In the genomic region with DNA sequence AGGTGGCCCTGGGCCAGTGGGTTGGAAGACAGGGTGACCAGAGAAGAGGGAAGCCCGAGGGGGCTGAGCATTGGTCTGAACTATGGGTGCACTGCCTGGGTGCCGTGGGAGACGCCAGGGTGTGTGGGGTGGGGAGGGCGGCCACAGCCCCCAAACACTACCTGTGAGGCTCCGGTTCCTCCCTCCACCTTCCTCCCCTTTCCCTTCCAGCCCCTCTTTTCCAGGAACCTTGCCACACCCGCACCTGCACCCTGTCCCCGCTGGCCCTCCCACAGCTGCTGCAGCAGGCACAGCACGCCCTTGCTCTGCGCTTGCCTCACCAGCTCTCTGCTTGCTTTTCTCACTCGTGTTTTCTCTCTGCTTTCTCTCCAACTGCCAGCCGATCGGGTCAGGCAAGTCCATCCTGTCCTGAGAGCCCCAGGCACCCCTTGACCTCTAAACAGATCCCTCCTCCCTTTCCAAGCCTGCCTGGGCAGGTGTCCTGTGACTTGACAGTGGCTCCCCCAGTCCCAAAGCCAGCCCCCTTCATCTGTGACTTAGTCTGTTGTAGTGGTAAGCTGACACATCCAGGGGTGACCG, we compare ENCODE assay signal across 30 cellular contexts.
"Had no signal": no experiment of that assay in that cellular context is flagged by ENCODE, and none has a peak within 500 bp of the region (broad histone marks: within the 10 kb centered on the region; RNA-seq: fewer than 3 reads in every experiment).

No MANE protein-coding gene starts in this region.

- H3K27me3 Mint-ChIP-seq: activated naive CD8-positive, alpha-beta T cell treated with anti-CD3 and anti-CD28 coated beads, Interleukin-2, amount 10 ng/mL, durations not matched to agents 7 days and 5 days had no signal

- H3K4me3 ChIP-seq: ascending aorta, breast epithelium, cardiac muscle cell, colonic mucosa, gastroesophageal sphincter had no signal

- FAIRE-seq: endometrium, endothelial cell of umbilical vein had no signal

- H3K36me3 Mint-ChIP-seq: activated CD4-positive, alpha-beta memory T cell treated with anti-CD3 and anti-CD28 coated beads for 36 hours; activated CD8-positive, alpha-beta memory T cell treated with anti-CD3 and anti-CD28 coated beads, Interleukin-2, amount 10 ng/mL, durations not matched to agents 7 days and 5 days; activated naive CD4-positive, alpha-beta T cell treated with anti-CD3 and anti-CD28 coated beads, Interleukin-2, amount 10 ng/mL, durations not matched to agents 7 days and 5 days; activated naive CD4-positive, alpha-beta T cell treated with anti-CD3 and anti-CD28 coated beads, Interleukin-2, amount 50 U/mL, for 72 hours; activated naive CD8-positive, alpha-beta T cell treated with anti-CD3 and anti-CD28 coated beads, Interleukin-2, amount 10 ng/mL, durations not matched to agents 7 days and 5 days; brain had no signal

- H3K4me1 ChIP-seq: ascending aorta, breast epithelium, colonic mucosa, foreskin keratinocyte, gastroesophageal sphincter had no signal

- H3K27ac ChIP-seq: ascending aorta, breast epithelium, cardiac muscle cell, colonic mucosa, epithelial cell of prostate, foreskin keratinocyte, gastroesophageal sphincter had no signal

- H3K36me3 ChIP-seq: ascending aorta, breast epithelium, cardiac muscle cell, colonic mucosa, gastroesophageal sphincter had no signal

- ATAC-seq: activated CD4-positive, alpha-beta T cell treated with anti-CD3 and anti-CD28 coated beads for 36 hours; activated CD8-positive, alpha-beta memory T cell treated with anti-CD3 and anti-CD28 coated beads, Interleukin-2, amount 10 ng/mL, durations not matched to agents 7 days and 5 days; activated CD8-positive, alpha-beta T cell treated with anti-CD3 and anti-CD28 coated beads, Interleukin-2, amount 10 ng/mL, durations not matched to agents 7 days and 5 days; activated naive CD4-positive, alpha-beta T cell treated with anti-CD3 and anti-CD28 coated beads, Interleukin-2, amount 50 U/mL, for 72 hours; foreskin keratinocyte; gastroesophageal sphincter had no signal

- H3K9me3 Mint-ChIP-seq: activated CD4-positive, alpha-beta memory T cell treated with anti-CD3 and anti-CD28 coated beads for 36 hours; activated CD4-positive, alpha-beta T cell treated with anti-CD3 and anti-CD28 coated beads, Interleukin-2, amount 10 ng/mL, durations not matched to agents 24 days and 14 days; activated naive CD4-positive, alpha-beta T cell treated with anti-CD3 and anti-CD28 coated beads, Interleukin-2, amount 10 ng/mL, durations not matched to agents 7 days and 5 days; activated naive CD4-positive, alpha-beta T cell treated with anti-CD3 and anti-CD28 coated beads, Interleukin-2, amount 50 U/mL, for 72 hours; activated naive CD8-positive, alpha-beta T cell treated with anti-CD3 and anti-CD28 coated beads, Interleukin-2, amount 10 ng/mL, durations not matched to agents 7 days and 5 days; activated T-helper 1 cell treated with anti-CD3 and anti-CD28 coated beads, Interleukin-12 subunit alpha, Interleukin-12 subunit beta, Interleukin-2, Interleukin-4 antibody, amounts not matched to agents 30 ng/mL and 10 ng/mL and 1 ng/mL, durations not matched to agents 14 hours and 24 hours and 36 hours; brain had no signal

- H3K27ac Mint-ChIP-seq: activated CD4-positive, alpha-beta memory T cell treated with anti-CD3 and anti-CD28 coated beads for 36 hours; activated CD4-positive, alpha-beta T cell treated with anti-CD3 and anti-CD28 coated beads for 36 hours; activated CD4-positive, alpha-beta T cell treated with anti-CD3 and anti-CD28 coated beads, Interleukin-2, amount 10 ng/mL, durations not matched to agents 24 days and 14 days; activated CD8-positive, alpha-beta memory T cell treated with anti-CD3 and anti-CD28 coated beads, Interleukin-2, amount 10 ng/mL, durations not matched to agents 7 days and 5 days; activated CD8-positive, alpha-beta T cell treated with anti-CD3 and anti-CD28 coated beads, Interleukin-2, amount 10 ng/mL, durations not matched to agents 7 days and 5 days; activated naive CD4-positive, alpha-beta T cell treated with anti-CD3 and anti-CD28 coated beads, Interleukin-2, amount 10 ng/mL, durations not matched to agents 7 days and 5 days; activated naive CD8-positive, alpha-beta T cell treated with anti-CD3 and anti-CD28 coated beads, Interleukin-2, amount 10 ng/mL, durations not matched to agents 7 days and 5 days; activated T-helper 1 cell treated with anti-CD3 and anti-CD28 coated beads, Interleukin-12 subunit alpha, Interleukin-12 subunit beta, Interleukin-2, Interleukin-4 antibody, amounts not matched to agents 30 ng/mL and 10 ng/mL and 1 ng/mL, durations not matched to agents 14 hours and 24 hours and 36 hours; brain had no signal

- H3K9me3 ChIP-seq: ascending aorta, breast epithelium, colonic mucosa, gastroesophageal sphincter had no signal

- H3K27me3 ChIP-seq: ascending aorta, breast epithelium, cardiac muscle cell, colonic mucosa, foreskin keratinocyte, gastroesophageal sphincter had no signal

- H3K4me3 Mint-ChIP-seq: activated CD4-positive, alpha-beta memory T cell treated with anti-CD3 and anti-CD28 coated beads for 36 hours; activated CD4-positive, alpha-beta T cell treated with anti-CD3 and anti-CD28 coated beads for 36 hours; activated CD4-positive, alpha-beta T cell treated with anti-CD3 and anti-CD28 coated beads, Interleukin-2, amount 10 ng/mL, durations not matched to agents 24 days and 14 days; activated CD8-positive, alpha-beta memory T cell treated with anti-CD3 and anti-CD28 coated beads, Interleukin-2, amount 10 ng/mL, durations not matched to agents 7 days and 5 days; activated CD8-positive, alpha-beta T cell treated with anti-CD3 and anti-CD28 coated beads, Interleukin-2, amount 10 ng/mL, durations not matched to agents 7 days and 5 days; activated naive CD4-positive, alpha-beta T cell treated with anti-CD3 and anti-CD28 coated beads, Interleukin-2, amount 10 ng/mL, durations not matched to agents 7 days and 5 days; activated naive CD8-positive, alpha-beta T cell treated with anti-CD3 and anti-CD28 coated beads, Interleukin-2, amount 10 ng/mL, durations not matched to agents 7 days and 5 days; activated T-helper 1 cell treated with anti-CD3 and anti-CD28 coated beads, Interleukin-12 subunit alpha, Interleukin-12 subunit beta, Interleukin-2, Interleukin-4 antibody, amounts not matched to agents 30 ng/mL and 10 ng/mL and 1 ng/mL, durations not matched to agents 14 hours and 24 hours and 36 hours; brain had no signal

- H3K4me1 Mint-ChIP-seq: activated CD4-positive, alpha-beta T cell treated with anti-CD3 and anti-CD28 coated beads for 36 hours; activated CD4-positive, alpha-beta T cell treated with anti-CD3 and anti-CD28 coated beads, Interleukin-2, amount 10 ng/mL, durations not matched to agents 24 days and 14 days; activated CD8-positive, alpha-beta memory T cell treated with anti-CD3 and anti-CD28 coated beads, Interleukin-2, amount 10 ng/mL, durations not matched to agents 7 days and 5 days; activated naive CD4-positive, alpha-beta T cell treated with anti-CD3 and anti-CD28 coated beads, Interleukin-2, amount 10 ng/mL, durations not matched to agents 7 days and 5 days had no signal

- DNase-seq: activated CD4-positive, alpha-beta memory T cell treated with anti-CD3 and anti-CD28 coated beads for 36 hours; activated CD4-positive, alpha-beta T cell treated with anti-CD3 and anti-CD28 coated beads for 36 hours; activated CD4-positive, alpha-beta T cell treated with anti-CD3 and anti-CD28 coated beads, Interleukin-2, amount 10 ng/mL, durations not matched to agents 24 days and 14 days; activated CD4-positive, CD25-positive, alpha-beta regulatory T cell; activated CD4-positive, CD25-positive, alpha-beta regulatory T cell treated with anti-CD3 and anti-CD28 coated beads, Interleukin-2, amount 50 U/mL, for 72 hours; activated CD8-positive, alpha-beta memory T cell treated with anti-CD3 and anti-CD28 coated beads, Interleukin-2, amount 10 ng/mL, durations not matched to agents 7 days and 5 days; activated CD8-positive, alpha-beta memory T cell treated with anti-CD3 and anti-CD28 coated beads, Interleukin-2, amount 50 U/mL, for 4 hours; activated CD8-positive, alpha-beta T cell treated with anti-CD3 and anti-CD28 coated beads, Interleukin-2, amount 10 ng/mL, durations not matched to agents 7 days and 5 days; activated gamma-delta T cell; activated naive CD4-positive, alpha-beta T cell; activated naive CD4-positive, alpha-beta T cell treated with anti-CD3 and anti-CD28 coated beads, Interleukin-2, amount 10 ng/mL, durations not matched to agents 7 days and 5 days; activated naive CD8-positive, alpha-beta T cell treated with anti-CD3 and anti-CD28 coated beads, Interleukin-2, amount 10 ng/mL, durations not matched to agents 7 days and 5 days; activated T-cell treated with anti-CD3 and anti-CD28 coated beads, Interleukin-2, amount 50 U/mL, for 1 hour; activated T-cell treated with anti-CD3 and anti-CD28 coated beads, Interleukin-2, amount 50 U/mL, for 48 hours; central memory CD4-positive, alpha-beta T cell; cerebellar nuclear complex; colonic mucosa; effector CD8-positive, alpha-beta T cell; T-helper 2 cell had no signal
